Comparison of ENCODE assay signal across 27 cellular contexts in genomic region chr3:167855306-167855705, GRCh38.
"Had no signal": no experiment of that assay in that cellular context is flagged by ENCODE, and none has a peak within 500 bp of the region (broad histone marks: within the 10 kb centered on the region; RNA-seq: fewer than 3 reads in every experiment).

No MANE protein-coding gene starts in this region.

- H3K9me3 ChIP-seq: ascending aorta, breast epithelium, esophagus muscularis mucosa had no signal

- DNase-seq: activated B cell treated with CpG ODN at 0.5 μM for 24 hours; activated CD4-positive, alpha-beta T cell treated with anti-CD3 and anti-CD28 coated beads for 48 hours; activated CD4-positive, alpha-beta T cell treated with anti-CD3 and anti-CD28 coated beads, Interleukin-2, amount 50 U/mL, for 1 hour; activated CD4-positive, alpha-beta T cell treated with anti-CD3 and anti-CD28 coated beads, Interleukin-2, amount 50 U/mL, for 48 hours; activated CD8-positive, alpha-beta memory T cell treated with anti-CD3 and anti-CD28 coated beads for 24 hours; activated CD8-positive, alpha-beta T cell treated with anti-CD3 and anti-CD28 coated beads for 36 hours; activated effector memory CD4-positive, alpha-beta T cell treated with Interleukin-2 at 50 U/mL for 16 hours; activated gamma-delta T cell treated with Interleukin-2 at 50 U/mL for 16 hours; activated naive CD4-positive, alpha-beta T cell treated with anti-CD3 and anti-CD28 coated beads, Interleukin-2, amount 50 U/mL, for 16 hours; activated naive CD4-positive, alpha-beta T cell treated with Interleukin-2 at 50 U/mL for 16 hours; activated T-cell treated with anti-CD3 and anti-CD28 coated beads, Interleukin-2, amount 50 U/mL, for 4 hours; amniotic stem cell; cortex of kidney; effector memory CD4-positive, alpha-beta T cell; endodermal cell; erythroblast; foreskin melanocyte; head of caudate nucleus; T-helper 1 cell; T-helper 17 cell; T1000; WERI-Rb-1 had no signal

- H3K4me1 ChIP-seq: ascending aorta, breast epithelium had no signal

- H3K36me3 ChIP-seq: ascending aorta, breast epithelium, esophagus muscularis mucosa, WERI-Rb-1 had no signal

- H3K27ac ChIP-seq: ascending aorta, breast epithelium, esophagus muscularis mucosa, WERI-Rb-1 had no signal

- ATAC-seq: activated CD4-positive, CD25-positive, alpha-beta regulatory T cell treated with anti-CD3 and anti-CD28 coated beads, Interleukin-2, amount 50 U/mL, for 24 hours; activated CD8-positive, alpha-beta T cell treated with anti-CD3 and anti-CD28 coated beads for 36 hours; activated T-cell treated with anti-CD3 and anti-CD28 coated beads, Interleukin-2, amount 50 U/mL, for 4 hours; activated T-helper 17 cell treated with anti-CD3 and anti-CD28 coated beads, Interleukin-2, amount 50 U/mL, for 72 hours; T-helper 17 cell had no signal

- H3K4me3 ChIP-seq: ascending aorta, breast epithelium, esophagus muscularis mucosa had no signal

- H3K27me3 ChIP-seq: ascending aorta, breast epithelium, esophagus muscularis mucosa had no signal
